Comparison of ENCODE assay signal across 11 cellular contexts in genomic region chr16:88767546-88767945, GRCh38. TPM values are rescaled to one million over a fixed set of nuclear protein-coding genes. Genes with fewer than 3 reads are reported as not detected.
A peak's percentile ranks its signal among the peaks of the same experiment; 100 is the strongest.
DNase-seq lines count a peak whose midpoint lies in the region; ATAC-seq and TF ChIP-seq lines count a peak whose summit lies in the region.
"Had no signal": no experiment of that assay in that cellular context is flagged by ENCODE, and none has a peak within 500 bp of the region (broad histone marks: within the 10 kb centered on the region; RNA-seq: fewer than 3 reads in every experiment).

No MANE protein-coding gene starts in this region.

- H3K4me1 Mint-ChIP-seq in activated CD8-positive, alpha-beta memory T cell treated with anti-CD3 and anti-CD28 coated beads, Interleukin-2, amount 10 ng/mL, durations not matched to agents 7 days and 5 days = peaks cover 38% of the 10 kb centered on the region
- peaks cover 26% of the 10 kb centered on the region for H3K4me1 Mint-ChIP-seq in memory B cell

- TF ChIP-seq CTCF in ascending aorta (IDR thresholded peaks at IDR 0.05) (no peak), upper lobe of left lung (IDR thresholded peaks at IDR 0.05) (no peak)

- intact Hi-C loops in ascending aorta (cut with DNase I) = no loop called here

- H3K27me3 ChIP-seq in ascending aorta (no peaks in the 10 kb centered on the region), upper lobe of left lung (no peaks in the 10 kb centered on the region)

- H3K36me3 ChIP-seq in ascending aorta (peaks cover 0 to 5% of the 10 kb centered on the region in 2 donors), upper lobe of left lung (peaks cover 0 to 23% (median 0%) of the 10 kb centered on the region in 4 donors)

- no peaks in the 10 kb centered on the region for H3K36me3 Mint-ChIP-seq in activated CD8-positive, alpha-beta memory T cell treated with anti-CD3 and anti-CD28 coated beads, Interleukin-2, amount 10 ng/mL, durations not matched to agents 7 days and 5 days
- peaks cover 1% of the 10 kb centered on the region for H3K36me3 Mint-ChIP-seq in memory B cell
- H3K36me3 Mint-ChIP-seq: naive thymus-derived CD4-positive, alpha-beta T cell had no signal

- H3K9me3 Mint-ChIP-seq in activated CD8-positive, alpha-beta memory T cell treated with anti-CD3 and anti-CD28 coated beads, Interleukin-2, amount 10 ng/mL, durations not matched to agents 7 days and 5 days (ENCODE audit: low read depth) = no peaks in the 10 kb centered on the region
- no peaks in the 10 kb centered on the region for H3K9me3 Mint-ChIP-seq in memory B cell

- peak overlapping the region; percentile 38 for H3K27ac Mint-ChIP-seq in activated CD8-positive, alpha-beta memory T cell treated with anti-CD3 and anti-CD28 coated beads, Interleukin-2, amount 10 ng/mL, durations not matched to agents 7 days and 5 days
- H3K27ac Mint-ChIP-seq in memory B cell = peak overlapping the region; percentile 79

- no peak for DNase-seq in activated CD8-positive, alpha-beta memory T cell treated with anti-CD3 and anti-CD28 coated beads, Interleukin-2, amount 10 ng/mL, durations not matched to agents 7 days and 5 days
- DNase-seq in activated CD8-positive, alpha-beta memory T cell treated with anti-CD3 and anti-CD28 coated beads, Interleukin-2, amount 50 U/mL, for 48 hours = no peak
- DNase-seq in ascending aorta (ENCODE audit: low spot score in 2 of 2) (no peak), memory B cell (ENCODE audit: low spot score in 2 of 2) (no peak), upper lobe of left lung (no peak), NCI-H510A treated with DMSO at 0.1 percent for 48 hours (lab: John Stamatoyannopoulos, UW) (no peak), SIG-M5 treated with dmso at 0.1 percent for 504 hours (lab: John Stamatoyannopoulos, UW; ENCODE audit: unreplicated experiment) (no peak)
- DNase-seq: ACHN; naive thymus-derived CD4-positive, alpha-beta T cell had no signal

- H3K4me3 Mint-ChIP-seq in activated CD8-positive, alpha-beta memory T cell treated with anti-CD3 and anti-CD28 coated beads, Interleukin-2, amount 10 ng/mL, durations not matched to agents 7 days and 5 days = no peak overlapping the region
- H3K4me3 Mint-ChIP-seq in memory B cell = peak overlapping the region; percentile 54
- H3K4me3 Mint-ChIP-seq: naive thymus-derived CD4-positive, alpha-beta T cell had no signal

- TF ChIP-seq EP300 in upper lobe of left lung (IDR thresholded peaks at IDR 0.05) = no peak

- H3K4me3 ChIP-seq in ascending aorta (no peak overlapping the region), upper lobe of left lung (no peak overlapping the region)
- H3K4me3 ChIP-seq: smooth muscle cell had no signal

- H3K27me3 Mint-ChIP-seq in activated CD8-positive, alpha-beta memory T cell treated with anti-CD3 and anti-CD28 coated beads, Interleukin-2, amount 10 ng/mL, durations not matched to agents 7 days and 5 days = no peaks in the 10 kb centered on the region
- no peaks in the 10 kb centered on the region for H3K27me3 Mint-ChIP-seq in memory B cell
- H3K27me3 Mint-ChIP-seq: naive thymus-derived CD4-positive, alpha-beta T cell had no signal

- ATAC-seq in activated CD8-positive, alpha-beta memory T cell treated with anti-CD3 and anti-CD28 coated beads, Interleukin-2, amount 10 ng/mL, durations not matched to agents 7 days and 5 days = no peak
- ATAC-seq in memory B cell (ENCODE audit: low read depth) (no peak), upper lobe of left lung (ENCODE audit: low FRiP score in 2 of 2) (no peak), GM19452 (IDR thresholded peaks at IDR 0.05; ENCODE audit: unreplicated experiment) (no peak)
- ATAC-seq: naive thymus-derived CD4-positive, alpha-beta T cell had no signal

- H3K4me1 ChIP-seq in ascending aorta (peaks cover 14 to 25% of the 10 kb centered on the region in 2 donors), upper lobe of left lung (peaks cover 85 to 96% (median 93%) of the 10 kb centered on the region in 4 donors)

- H3K9me3 ChIP-seq in ascending aorta (no peaks in the 10 kb centered on the region), upper lobe of left lung (no peaks in the 10 kb centered on the region)

- TF ChIP-seq POLR2A in upper lobe of left lung (IDR thresholded peaks at IDR 0.05) = no peak

- whole genome bisulfite sequencing in upper lobe of left lung, 2 donors = 52 to 75% methylated on average over 6 to 8 of the region's 8 CpGs

- peak overlapping the region; percentile 14 to 20 for H3K27ac ChIP-seq in ascending aorta
- peak overlapping the region; percentile 71 to 86 (median 82) for H3K27ac ChIP-seq in upper lobe of left lung

- CTCF ChIA-PET in activated CD8-positive, alpha-beta memory T cell treated with anti-CD3 and anti-CD28 coated beads, Interleukin-2, amount 10 ng/mL, durations not matched to agents 7 days and 5 days (lab: Charles Lee) = interaction anchor here (0.9 to 2.9 kb wide), 4 partner anchors 19 to 30 kb away, joined by 3 to 8 read pairs (median 3); no protein-coding TSS in a partner anchor

RNA-seq across cellular contexts. Expression of gene PIEZO1, which starts 17.5 kb away (rescaled TPM):
- total RNA-seq in activated CD8-positive, alpha-beta memory T cell treated with anti-CD3 and anti-CD28 coated beads, Interleukin-2, amount 10 ng/mL, durations not matched to agents 7 days and 5 days = 100 to 1,000 TPM; 269 to 347 TPM
- total RNA-seq in ascending aorta (428 TPM), upper lobe of left lung (100 to 1,000 TPM; 107 to 535 (median 239) TPM)

RNA-seq across cellular contexts. Expression of gene CDT1, which starts 36.0 kb away (rescaled TPM):
- total RNA-seq in activated CD8-positive, alpha-beta memory T cell treated with anti-CD3 and anti-CD28 coated beads, Interleukin-2, amount 10 ng/mL, durations not matched to agents 7 days and 5 days = 100 to 1,000 TPM; 124 to 191 TPM
- total RNA-seq in ascending aorta (not detected), upper lobe of left lung (1 to 10 TPM in 5 of 6 donors, not detected in 1; 2.3 to 4.7 (median 3.5) TPM)

RNA-seq across cellular contexts. Expression of gene APRT, which starts 44.2 kb away (rescaled TPM):
- total RNA-seq in activated CD8-positive, alpha-beta memory T cell treated with anti-CD3 and anti-CD28 coated beads, Interleukin-2, amount 10 ng/mL, durations not matched to agents 7 days and 5 days = 100 to 1,000 TPM; 127 to 148 TPM
- total RNA-seq in ascending aorta (305 TPM), upper lobe of left lung (100 to 1,000 TPM in 4 of 6 donors, 10 to 100 TPM in 2; 76.5 to 147 (median 124) TPM)

Comparison
In these comparisons a context has a peak if more than half of its experiments do, and no peak if none do; other contexts are left out.
1. RNA of gene CDT1, which starts 36.0 kb away (total RNA-seq): 124 to 191 TPM in activated CD8-positive, alpha-beta memory T cell treated with anti-CD3 and anti-CD28 coated beads, Interleukin-2, amount 10 ng/mL, durations not matched to agents 7 days and 5 days; 2.3 to 4.7 TPM in upper lobe of left lung and not detected in ascending aorta (single experiment); every median in the first group is over 10 times any median in the second.